18 cellular contexts compared by ENCODE assay signal in the genomic region with DNA sequence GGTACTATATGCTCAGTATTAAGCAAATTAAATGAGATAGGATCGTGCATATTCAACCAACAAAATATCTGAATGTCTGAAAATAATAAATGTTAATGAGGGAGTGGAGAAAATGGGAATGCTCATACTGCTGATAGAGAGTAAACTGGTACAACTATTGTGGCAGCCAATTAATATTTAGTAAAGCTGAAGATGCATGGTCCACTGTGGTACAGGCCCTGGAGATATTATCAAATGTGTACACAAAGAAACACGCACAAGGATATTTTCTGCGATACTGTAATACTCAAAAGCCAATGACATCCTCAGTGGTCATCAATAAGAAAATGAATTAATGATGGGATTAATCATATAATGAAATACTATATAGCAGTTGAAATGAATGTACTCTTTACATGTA. TPM values are rescaled to one million over a fixed set of nuclear protein-coding genes. Genes with fewer than 3 reads are reported as not detected.
DNase-seq lines count a peak whose midpoint lies in the region; ATAC-seq, FAIRE-seq and TF ChIP-seq lines count a peak whose summit lies in the region.
"Had no signal": no experiment of that assay in that cellular context is flagged by ENCODE, and none has a peak within 500 bp of the region (broad histone marks: within the 10 kb centered on the region; RNA-seq: fewer than 3 reads in every experiment).

No MANE protein-coding gene starts in this region.

- TF ChIP-seq POLR2A in GM15510 (IDR thresholded peaks at IDR 0.05; ENCODE audit: borderline replicate concordance, extremely low read depth, insufficient read length) (peak; percentile 7), tibial nerve (IDR thresholded peaks at IDR 0.05) (no peak)

- no peaks in the 10 kb centered on the region for H3K9me3 ChIP-seq in tibial nerve

- peaks cover 38% of the 10 kb centered on the region for H3K36me3 Mint-ChIP-seq in activated naive CD4-positive, alpha-beta T cell treated with anti-CD3 and anti-CD28 coated beads for 36 hours (ENCODE audit: low read depth)
- H3K36me3 Mint-ChIP-seq in stimulated activated naive B cell treated with anti-CD40 and anti-IgM and Interleukin-4, amounts not matched to agents 10 μg/mL and 1 μg/mL and 100 μg/mL, for 72 hours: peaks cover 44 to 68% of the 10 kb centered on the region in 2 donors
- peaks cover 50% of the 10 kb centered on the region for H3K36me3 Mint-ChIP-seq in activated CD4-positive, alpha-beta memory T cell treated with anti-CD3 and anti-CD28 coated beads, Interleukin-2, amount 10 ng/mL, durations not matched to agents 7 days and 5 days (ENCODE audit: low read depth)

- H3K4me3 Mint-ChIP-seq in activated naive CD4-positive, alpha-beta T cell treated with anti-CD3 and anti-CD28 coated beads for 36 hours: no peak overlapping the region
- no peak overlapping the region for H3K4me3 Mint-ChIP-seq in stimulated activated naive B cell treated with anti-CD40 and anti-IgM and Interleukin-4, amounts not matched to agents 10 μg/mL and 1 μg/mL and 100 μg/mL, for 72 hours
- H3K4me3 Mint-ChIP-seq in activated CD4-positive, alpha-beta memory T cell treated with anti-CD3 and anti-CD28 coated beads, Interleukin-2, amount 10 ng/mL, durations not matched to agents 7 days and 5 days: no peak overlapping the region
- H3K4me3 Mint-ChIP-seq: CD8-positive, alpha-beta memory T cell; H9 had no signal

- peak overlapping the region; percentile 9 for H3K27ac Mint-ChIP-seq in activated naive CD4-positive, alpha-beta T cell treated with anti-CD3 and anti-CD28 coated beads for 36 hours
- H3K27ac Mint-ChIP-seq in stimulated activated naive B cell treated with anti-CD40 and anti-IgM and Interleukin-4, amounts not matched to agents 10 μg/mL and 1 μg/mL and 100 μg/mL, for 72 hours: peak overlapping the region; percentile 37
- H3K27ac Mint-ChIP-seq in activated CD4-positive, alpha-beta memory T cell treated with anti-CD3 and anti-CD28 coated beads, Interleukin-2, amount 10 ng/mL, durations not matched to agents 7 days and 5 days: no peak overlapping the region
- H3K27ac Mint-ChIP-seq: H9 had no signal

- no peak for FAIRE-seq in bronchial epithelial cell (lab: Jason Lieb, UNC)
- FAIRE-seq: RCC 7860 had no signal

- TF ChIP-seq CTCF in bronchial epithelial cell (IDR thresholded peaks at IDR 0.05; ENCODE audit: insufficient read depth, low read length, severe bottlenecking): no peak
- no peak for TF ChIP-seq CTCF in tibial nerve (IDR thresholded peaks at IDR 0.05)

- POLR2A ChIA-PET in activated CD4-positive, alpha-beta memory T cell treated with anti-CD3 and anti-CD28 coated beads, Interleukin-2, amount 10 ng/mL, durations not matched to agents 7 days and 5 days (lab: Charles Lee): interaction anchor here (1.5 to 2.2 kb wide), 3 partner anchors 14 to 154 kb away, joined by 3 to 8 read pairs (median 5); no protein-coding TSS in a partner anchor

- no peak for DNase-seq in activated naive CD4-positive, alpha-beta T cell treated with anti-CD3 and anti-CD28 coated beads for 36 hours
- no peak for DNase-seq in activated naive CD4-positive, alpha-beta T cell treated with Interleukin-2 at 50 U/mL for 16 hours
- DNase-seq in bronchial epithelial cell (ENCODE audit: low read depth): peak; percentile 63
- no peak for DNase-seq in stimulated activated naive B cell treated with anti-CD40 and anti-IgM and Interleukin-4, amounts not matched to agents 10 μg/mL and 1 μg/mL and 100 μg/mL, for 72 hours
- no peak for DNase-seq in tibial nerve (ENCODE audit: low spot score in 2 of 2)
- DNase-seq in activated CD4-positive, alpha-beta memory T cell treated with anti-CD3 and anti-CD28 coated beads, Interleukin-2, amount 10 ng/mL, durations not matched to agents 7 days and 5 days: no peak
- DNase-seq: CD8-positive, alpha-beta memory T cell; H9; KG1; NCI-H1417; NCI-H187; NCI-H2107; NCI-H510A; NCI-H748 treated with DMSO at 0.1 percent for 48 hours had no signal

- no peaks in the 10 kb centered on the region for H3K4me1 ChIP-seq in tibial nerve

- no peak overlapping the region for H3K4me3 ChIP-seq in bronchial epithelial cell (ENCODE audit: low read depth, low read length)
- H3K4me3 ChIP-seq in tibial nerve: no peak overlapping the region

- peaks cover 46% of the 10 kb centered on the region for H3K4me1 Mint-ChIP-seq in activated naive CD4-positive, alpha-beta T cell treated with anti-CD3 and anti-CD28 coated beads for 36 hours (ENCODE audit: low read depth)
- peaks cover 32 to 58% of the 10 kb centered on the region in 2 donors for H3K4me1 Mint-ChIP-seq in stimulated activated naive B cell treated with anti-CD40 and anti-IgM and Interleukin-4, amounts not matched to agents 10 μg/mL and 1 μg/mL and 100 μg/mL, for 72 hours
- H3K4me1 Mint-ChIP-seq in activated CD4-positive, alpha-beta memory T cell treated with anti-CD3 and anti-CD28 coated beads, Interleukin-2, amount 10 ng/mL, durations not matched to agents 7 days and 5 days: peaks cover 36% of the 10 kb centered on the region
- H3K4me1 Mint-ChIP-seq: H9 had no signal

- H3K27me3 Mint-ChIP-seq in activated naive CD4-positive, alpha-beta T cell treated with anti-CD3 and anti-CD28 coated beads for 36 hours (ENCODE audit: low read depth): no peaks in the 10 kb centered on the region
- H3K27me3 Mint-ChIP-seq in stimulated activated naive B cell treated with anti-CD40 and anti-IgM and Interleukin-4, amounts not matched to agents 10 μg/mL and 1 μg/mL and 100 μg/mL, for 72 hours: peaks cover 0 to 4% of the 10 kb centered on the region in 2 donors
- H3K27me3 Mint-ChIP-seq in activated CD4-positive, alpha-beta memory T cell treated with anti-CD3 and anti-CD28 coated beads, Interleukin-2, amount 10 ng/mL, durations not matched to agents 7 days and 5 days: no peaks in the 10 kb centered on the region
- H3K27me3 Mint-ChIP-seq: CD8-positive, alpha-beta memory T cell had no signal

- no peaks in the 10 kb centered on the region for H3K27me3 ChIP-seq in bronchial epithelial cell (ENCODE audit: control insufficient read depth, insufficient read depth, low read length)
- no peaks in the 10 kb centered on the region for H3K27me3 ChIP-seq in tibial nerve

- no peak for TF ChIP-seq EP300 in tibial nerve (IDR thresholded peaks at IDR 0.05)

- no peak for ATAC-seq in stimulated activated naive B cell treated with anti-CD40 and anti-IgM and Interleukin-4, amounts not matched to agents 10 μg/mL and 1 μg/mL and 100 μg/mL, for 72 hours (replicated peaks)
- ATAC-seq: Right ventricle myocardium inferior had no signal

- intact Hi-C loops in activated naive CD4-positive, alpha-beta T cell treated with anti-CD3 and anti-CD28 coated beads for 36 hours (cut with micrococcal nuclease): no loop called here

- H3K36me3 ChIP-seq in bronchial epithelial cell (ENCODE audit: control insufficient read depth, insufficient read depth, low read length): peaks cover 3% of the 10 kb centered on the region
- H3K36me3 ChIP-seq in tibial nerve: peaks cover 0 to 55% (median 0%) of the 10 kb centered on the region in 3 donors

- H3K27ac ChIP-seq in tibial nerve: no peak overlapping the region

- CTCF ChIA-PET in activated naive CD4-positive, alpha-beta T cell treated with anti-CD3 and anti-CD28 coated beads for 36 hours (lab: Charles Lee): no interaction called here
- CTCF ChIA-PET in activated CD4-positive, alpha-beta memory T cell treated with anti-CD3 and anti-CD28 coated beads, Interleukin-2, amount 10 ng/mL, durations not matched to agents 7 days and 5 days (lab: Charles Lee): no interaction called here

- 95 to 96% methylated on average over 3 of the region's 3 CpGs for WGBS in tibial nerve, 2 donors

- H3K9me3 Mint-ChIP-seq in activated naive CD4-positive, alpha-beta T cell treated with anti-CD3 and anti-CD28 coated beads for 36 hours: no peaks in the 10 kb centered on the region
- peaks cover 5% of the 10 kb centered on the region in 2 donors for H3K9me3 Mint-ChIP-seq in stimulated activated naive B cell treated with anti-CD40 and anti-IgM and Interleukin-4, amounts not matched to agents 10 μg/mL and 1 μg/mL and 100 μg/mL, for 72 hours
- no peaks in the 10 kb centered on the region for H3K9me3 Mint-ChIP-seq in activated CD4-positive, alpha-beta memory T cell treated with anti-CD3 and anti-CD28 coated beads, Interleukin-2, amount 10 ng/mL, durations not matched to agents 7 days and 5 days
- H3K9me3 Mint-ChIP-seq: CD8-positive, alpha-beta memory T cell; H9 had no signal

RNA-seq across cellular contexts. Expression of a gene that starts 25.1 kb away (rescaled TPM):
- total RNA-seq in activated naive CD4-positive, alpha-beta T cell treated with anti-CD3 and anti-CD28 coated beads for 36 hours: 10 to 100 TPM; 71.4 to 75.8 TPM
- 26.6 and 44.0 TPM in 2 replicates for total RNA-seq in bronchial epithelial cell
- total RNA-seq in tibial nerve: 10 to 100 TPM; 14.5 to 22.3 (median 18.4) TPM
- 10 to 100 TPM; 36.5 to 37.8 TPM for total RNA-seq in activated CD4-positive, alpha-beta memory T cell treated with anti-CD3 and anti-CD28 coated beads, Interleukin-2, amount 10 ng/mL, durations not matched to agents 7 days and 5 days

RNA-seq across cellular contexts. Expression of a gene that starts 56.9 kb away (rescaled TPM):
- total RNA-seq in activated naive CD4-positive, alpha-beta T cell treated with anti-CD3 and anti-CD28 coated beads for 36 hours: under 1 TPM; 0.07 to 0.27 TPM
- total RNA-seq in bronchial epithelial cell (under 0.01 TPM in 1 of 2 replicates, not detected in the other), tibial nerve (10 to 100 TPM; 20.4 to 43.5 (median 35.2) TPM)
- under 1 TPM; 0.30 to 0.33 TPM for total RNA-seq in activated CD4-positive, alpha-beta memory T cell treated with anti-CD3 and anti-CD28 coated beads, Interleukin-2, amount 10 ng/mL, durations not matched to agents 7 days and 5 days
- total RNA-seq: HT-29 had no signal

Comparison
In these comparisons a context has a peak if more than half of its experiments do, and no peak if none do; other contexts are left out.
1. RNA of a gene that starts 56.9 kb away (total RNA-seq): 20.4 to 43.5 TPM in tibial nerve; 0.30 to 0.33 TPM in activated CD4-positive, alpha-beta memory T cell treated with anti-CD3 and anti-CD28 coated beads, Interleukin-2, amount 10 ng/mL, durations not matched to agents 7 days and 5 days, 0.07 to 0.27 TPM in activated naive CD4-positive, alpha-beta T cell treated with anti-CD3 and anti-CD28 coated beads for 36 hours and under 0.01 TPM in bronchial epithelial cell; every median in the first group is over 10 times any median in the second.